ENCODE assay signal across 8 cellular contexts in genomic region chr9:12813960-12814876, GRCh38. TPM values are rescaled to one million over a fixed set of nuclear protein-coding genes. Genes with fewer than 3 reads are reported as not detected.
DNase-seq lines count a peak whose midpoint lies in the region; ATAC-seq, FAIRE-seq and TF ChIP-seq lines count a peak whose summit lies in the region.

No MANE protein-coding gene starts in this region.

- H3K9ac ChIP-seq in IMR-90 (ENCODE audit: low read depth, low read length), result peak overlapping the region; percentile 76

- peak; percentile 79 for ATAC-seq in IMR-90 (ENCODE audit: low read depth)
- peak; percentile 80 to 91 (median 82) for ATAC-seq in pancreas
- no peak for ATAC-seq in HG02623 (IDR thresholded peaks at IDR 0.05; ENCODE audit: unreplicated experiment)
- ATAC-seq in HG03045 (IDR thresholded peaks at IDR 0.05; ENCODE audit: unreplicated experiment), result no peak
- ATAC-seq in GM21717 (IDR thresholded peaks at IDR 0.05; ENCODE audit: unreplicated experiment), result no peak

- H4K91ac ChIP-seq in IMR-90 (ENCODE audit: insufficient read depth, low read depth, low read length), result peak overlapping the region; percentile 91

- no peak for TF ChIP-seq CTCF in D721Med (IDR thresholded peaks at IDR 0.05; ENCODE audit: insufficient read depth, missing control alignments)
- TF ChIP-seq CTCF in IMR-90 (conservative IDR thresholded peaks at IDR 0.05; ENCODE audit: low read depth, low read length), result peak; percentile 50
- peak in 1 of 4 donors; percentile 10 for TF ChIP-seq CTCF in pancreas (IDR thresholded peaks at IDR 0.05)

- peaks cover 3 to 22% of the 10 kb centered on the region in 2 experiments; a peak in 3 of 4 replicates for H3K79me1 ChIP-seq in IMR-90 (ENCODE audit: low read depth in 1 of 2, low read length in 2 of 2)

- H2BK15ac ChIP-seq in IMR-90 (ENCODE audit: low read depth, low read length), result peak overlapping the region; percentile 79; the same call in 2 of the 3 replicates

- CTCF ChIA-PET in IMR-90 (lab: Yijun Ruan, JAX), result interaction anchor here (1.0 to 1.2 kb wide), 2 partner anchors 31 to 38 kb away, joined by 3 to 4 read pairs; no protein-coding TSS in a partner anchor

- POLR2A ChIA-PET in IMR-90 (lab: Charles Lee; ENCODE audit: unreplicated experiment), result interaction anchor here (0.6 to 1.9 kb wide), 3 partner anchors 38 to 66 kb away, joined by 3 to 13 read pairs (median 4); partner anchors contain the start of gene LURAP1L

- H3K23ac ChIP-seq in IMR-90 (ENCODE audit: low read depth, low read length), result peak overlapping the region; percentile 95

- no peak overlapping the region for H2AFZ ChIP-seq in IMR-90 (replicated peaks; ENCODE audit: low read length, poor library complexity)

- no TSS peak for BruUV-seq in IMR-90 (replicated peaks; lab: Mats Ljungman, UMichigan)

- dilution Hi-C loops in IMR-90 (cut with HindIII; ENCODE audit: low sequenced_read_pairs, unreplicated experiment), result no loop called here

- no peaks in the 10 kb centered on the region for H4K20me1 ChIP-seq in IMR-90 (ENCODE audit: insufficient read depth, low read length)

- intact Hi-C loops in IMR-90 (cut with micrococcal nuclease) (loop anchor here (1.0 to 2.0 kb wide), 3 partner anchors 20 to 67 kb away; no protein-coding TSS in a partner anchor), pancreas (cut with DNase I) (no loop called here)

- no peak for DNase-seq in D721Med (ENCODE audit: insufficient read length, low spot score)
- DNase-seq in IMR-90, result peak; percentile 100
- peak; percentile 35 to 67 for DNase-seq in SJCRH30
- peak; percentile 100 for DNase-seq in fibroblast of peridontal ligament (ENCODE audit: extremely low read depth)
- peak in 5 of 6 donors; percentile 37 to 76 (median 54) for DNase-seq in pancreas

- TF ChIP-seq RAD21 in IMR-90 (IDR thresholded peaks at IDR 0.05; ENCODE audit: low read length), result no peak

- FAIRE-seq in D721Med (lab: Jason Lieb, UNC) (peak; percentile 6), pancreas (lab: Jason Lieb, UNC) (peak; percentile 97)

- H2BK120ac ChIP-seq in IMR-90 (ENCODE audit: low read depth, low read length), result peak overlapping the region; percentile 94

- no CpG with 5 or more reads among the region's 6 CpGs for WGBS in IMR-90 (ENCODE audit: extremely low coverage in 2 of 2, insufficient read length in 1 of 2), 2 experiments
- WGBS in pancreas, 2 donors, result 1 to 5% methylated on average over 6 of the region's 6 CpGs

- peak overlapping the region; percentile 97 for H2BK5ac ChIP-seq in IMR-90 (ENCODE audit: low read depth, low read length, poor library complexity, severe bottlenecking)

- no peak overlapping the region for H2AK9ac ChIP-seq in IMR-90 (replicated peaks; ENCODE audit: low read depth, low read length, poor library complexity)

- H3K27me3 ChIP-seq in IMR-90 (ENCODE audit: control insufficient read depth, insufficient read depth, low read length) (no peaks in the 10 kb centered on the region), SJCRH30 (no peaks in the 10 kb centered on the region), pancreas (no peaks in the 10 kb centered on the region)

- peak overlapping the region; percentile 96 for H2BK20ac ChIP-seq in IMR-90 (ENCODE audit: low read depth, low read length)

- H3K4me3 ChIP-seq in IMR-90 (ENCODE audit: insufficient read depth, low read depth, low read length), result peak overlapping the region; percentile 19; the same call in 1 of the 2 replicates
- H3K4me3 ChIP-seq in SJCRH30, result peak overlapping the region; percentile 36
- H3K4me3 ChIP-seq in pancreas, result peak overlapping the region in 1 of 4 donors; percentile 5

- H3K27ac ChIP-seq in IMR-90 (ENCODE audit: insufficient read depth, low read length) (peak overlapping the region; percentile 97), SJCRH30 (peak overlapping the region; percentile 64), pancreas (peak overlapping the region; percentile 29 to 85 (median 60))

- peak overlapping the region; percentile 58 to 92 for H4K8ac ChIP-seq in IMR-90 (ENCODE audit: low read depth in 2 of 2, low read length in 2 of 2)

- in situ Hi-C loops in IMR-90 (cut with MboI; ENCODE audit: low sequenced_read_pairs), result no loop called here

- TF ChIP-seq POLR2A in IMR-90 (IDR thresholded peaks at IDR 0.05; ENCODE audit: low read depth, low read length), result peak; percentile 52; the same call in 1 of the 2 replicates

- peak overlapping the region; percentile 78; the same call in 1 of the 2 replicates for H2AK5ac ChIP-seq in IMR-90 (ENCODE audit: low read depth, low read length)

- peak overlapping the region; percentile 98 for H3K18ac ChIP-seq in IMR-90 (ENCODE audit: low read depth, low read length)

- H3K9me3 ChIP-seq in IMR-90 (ENCODE audit: control insufficient read depth, insufficient read depth, low read length) (peaks cover 3% of the 10 kb centered on the region; the same call in 1 of the 2 replicates), SJCRH30 (replicated peaks) (no peaks in the 10 kb centered on the region), pancreas (no peaks in the 10 kb centered on the region)

- peak overlapping the region; percentile 79 for H3K14ac ChIP-seq in IMR-90 (replicated peaks; ENCODE audit: low read depth, low read length)

- H3K56ac ChIP-seq in IMR-90 (ENCODE audit: extremely low read depth, insufficient read depth, low read length), result peak overlapping the region; percentile 87

- H3K9me1 ChIP-seq in IMR-90 (ENCODE audit: insufficient read depth, low read length), result peaks cover 6% of the 10 kb centered on the region; the same call in 1 of the 2 replicates

- H3K36me3 ChIP-seq in IMR-90 (ENCODE audit: control insufficient read depth, insufficient read depth, low read length), result peaks cover 5% of the 10 kb centered on the region
- H3K36me3 ChIP-seq in SJCRH30, result no peaks in the 10 kb centered on the region
- no peaks in the 10 kb centered on the region for H3K36me3 ChIP-seq in pancreas

- H3K4ac ChIP-seq in IMR-90 (ENCODE audit: low read depth, low read length), result peak overlapping the region; percentile 87

- peak overlapping the region; percentile 89 for H4K5ac ChIP-seq in IMR-90 (ENCODE audit: low read depth, low read length)

- H3K4me2 ChIP-seq in IMR-90 (ENCODE audit: low read depth, low read length), result peak overlapping the region; percentile 82

- H3K4me1 ChIP-seq in IMR-90 (ENCODE audit: control insufficient read depth, insufficient read depth, low read length), result peaks cover 20% of the 10 kb centered on the region
- no peaks in the 10 kb centered on the region; the same call in 1 of the 2 replicates for H3K4me1 ChIP-seq in SJCRH30
- peaks cover 23 to 44% (median 33%) of the 10 kb centered on the region in 3 donors for H3K4me1 ChIP-seq in pancreas

TF ChIP-seq in IMR-90, 13 proteins besides CTCF, POLR2A, EP300 and RAD21:
- no peak for TF ChIP-seq RCOR1 (IDR thresholded peaks at IDR 0.05; ENCODE audit: insufficient replicate concordance, low read length)
- 0 out of 2 replicates have a peak, but pooled peaks have one; percentile 63 for TF ChIP-seq CHD1 (IDR thresholded peaks at IDR 0.05; ENCODE audit: low read depth, low read length)
- peak; percentile 30 for TF ChIP-seq MAFK (IDR thresholded peaks at IDR 0.05; ENCODE audit: low read depth, low read length)
- TF ChIP-seq MAZ (IDR thresholded peaks at IDR 0.05; ENCODE audit: borderline replicate concordance, low read depth, low read length), result no peak
- TF ChIP-seq NFE2L2 (IDR thresholded peaks at IDR 0.05; ENCODE audit: low read depth, low read length), result 0 out of 2 replicates have a peak, but pooled peaks have one; percentile 6
- TF ChIP-seq SMC3 (IDR thresholded peaks at IDR 0.05; ENCODE audit: low read depth, low read length), result no peak
- peak; percentile 99 for TF ChIP-seq FOS (IDR thresholded peaks at IDR 0.05; ENCODE audit: low read depth, low read length)
- peak; percentile 77 for TF ChIP-seq MXI1 (IDR thresholded peaks at IDR 0.05; ENCODE audit: borderline replicate concordance, low read depth, low read length)
- TF ChIP-seq BHLHE40 (IDR thresholded peaks at IDR 0.05; ENCODE audit: low read depth, low read length), result peak; percentile 97
- TF ChIP-seq ELK1 (IDR thresholded peaks at IDR 0.05; ENCODE audit: borderline replicate concordance, low read depth, low read length), result no peak
- peak; percentile 92 for TF ChIP-seq USF2 (IDR thresholded peaks at IDR 0.05; ENCODE audit: low read depth, low read length)
- TF ChIP-seq CEBPB (IDR thresholded peaks at IDR 0.05; ENCODE audit: low read depth, low read length), result peak; percentile 97; the same call in 1 of the 2 replicates
- no peak for TF ChIP-seq RFX5 (IDR thresholded peaks at IDR 0.05; ENCODE audit: low read depth, low read length)

RNA-seq across cellular contexts. Expression of gene LURAP1L, which starts 39.4 kb away (rescaled TPM):
- 6.1 and 7.2 TPM in 2 replicates for total RNA-seq in IMR-90 (2012; rRNA removed)
- polyA plus RNA-seq in IMR-90 (2012; rRNA removed), result 8.7 and 10.6 TPM in 2 replicates
- polyA plus RNA-seq in IMR-90 (2012; cell fraction: cytosol; rRNA removed), result 8.5 and 11.1 TPM in 2 replicates
- 9.1 and 21.8 TPM in 2 replicates for polyA plus RNA-seq in IMR-90 (2012; cell fraction: nucleus; rRNA removed; ENCODE audit: low replicate concordance)
- total RNA-seq in SJCRH30 (2014; rRNA removed; shearing (Covaris generic)), result 5.3 and 6.4 TPM in 2 replicates
- total RNA-seq in pancreas, result 10 to 100 TPM in 5 of 6 donors, 1 to 10 TPM in 1; 6.5 to 21.1 (median 13.7) TPM
- polyA plus RNA-seq in pancreas, result 10 to 100 TPM; 10.9 to 11.3 TPM

Comparison
In these comparisons a context has a peak if more than half of its experiments do, and no peak if none do; other contexts are left out.
1. ATAC-seq: peak in IMR-90 (single experiment) and pancreas (4 of 4); none in HG02623 (single experiment), HG03045 (single experiment) and GM21717 (single experiment).
2. Peak in every context shown above with its lines, with median percentiles within 50 percentile points of each other: H3K27ac ChIP-seq.